21 cellular contexts compared by ENCODE assay signal in the genomic region with DNA sequence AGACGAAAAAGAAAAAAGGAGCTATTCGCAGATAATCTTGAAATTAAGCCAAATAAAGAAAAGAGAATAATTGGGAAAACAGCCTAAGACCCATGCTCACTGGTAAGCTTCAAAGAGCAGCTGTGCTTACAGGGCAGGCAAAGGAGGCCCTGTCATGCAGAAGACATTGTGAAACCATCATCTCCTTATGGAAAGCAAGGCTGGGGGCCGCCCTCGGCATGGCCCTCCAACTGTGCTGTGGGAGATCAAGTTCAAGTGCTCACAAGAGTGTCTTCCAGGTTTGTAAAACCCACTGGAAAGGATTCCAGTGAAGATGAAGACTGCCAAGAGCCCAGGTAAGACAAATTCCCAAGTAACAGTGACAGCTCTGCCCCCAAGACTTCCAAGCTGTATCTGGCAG.
"Had no signal": no experiment of that assay in that cellular context is flagged by ENCODE, and none has a peak within 500 bp of the region (broad histone marks: within the 10 kb centered on the region; RNA-seq: fewer than 3 reads in every experiment).

No MANE protein-coding gene starts in this region.

- H3K4me1 ChIP-seq: colonic mucosa had no signal

- H3K9me3 Mint-ChIP-seq: neural crest cell had no signal

- H3K4me3 Mint-ChIP-seq: activated CD4-positive, alpha-beta T cell treated with anti-CD3 and anti-CD28 coated beads, Interleukin-2, amount 10 ng/mL, durations not matched to agents 7 days and 5 days; activated CD8-positive, alpha-beta T cell treated with anti-CD3 and anti-CD28 coated beads, Interleukin-2, amount 10 ng/mL, durations not matched to agents 7 days and 5 days; activated T-helper 1 cell treated with anti-CD3 and anti-CD28 coated beads, Interleukin-12 subunit alpha, Interleukin-12 subunit beta, Interleukin-2, Interleukin-4 antibody, amounts not matched to agents 30 ng/mL and 10 ng/mL and 1 ng/mL, durations not matched to agents 14 hours and 24 hours and 36 hours; neural crest cell had no signal

- H3K27me3 ChIP-seq: colonic mucosa, dorsolateral prefrontal cortex, esophagus muscularis mucosa, gastroesophageal sphincter, heart left ventricle, upper lobe of right lung had no signal

- H3K27me3 Mint-ChIP-seq: activated CD4-positive, alpha-beta T cell treated with anti-CD3 and anti-CD28 coated beads, Interleukin-2, amount 10 ng/mL, durations not matched to agents 7 days and 5 days had no signal

- H3K27ac ChIP-seq: colonic mucosa, dorsolateral prefrontal cortex, esophagus muscularis mucosa, gastroesophageal sphincter, upper lobe of right lung, VCaP had no signal

- H3K27ac Mint-ChIP-seq: activated CD4-positive, alpha-beta T cell treated with anti-CD3 and anti-CD28 coated beads, Interleukin-2, amount 10 ng/mL, durations not matched to agents 7 days and 5 days; activated CD8-positive, alpha-beta T cell treated with anti-CD3 and anti-CD28 coated beads, Interleukin-2, amount 10 ng/mL, durations not matched to agents 7 days and 5 days; activated naive CD4-positive, alpha-beta T cell treated with anti-CD3 and anti-CD28 coated beads, Interleukin-2, amount 50 U/mL, for 72 hours; activated T-helper 1 cell treated with anti-CD3 and anti-CD28 coated beads, Interleukin-12 subunit alpha, Interleukin-12 subunit beta, Interleukin-2, Interleukin-4 antibody, amounts not matched to agents 30 ng/mL and 10 ng/mL and 1 ng/mL, durations not matched to agents 14 hours and 24 hours and 36 hours had no signal

- DNase-seq: activated CD4-positive, alpha-beta T cell treated with anti-CD3 and anti-CD28 coated beads, Interleukin-2, amount 10 ng/mL, durations not matched to agents 7 days and 5 days; activated CD8-positive, alpha-beta T cell treated with anti-CD3 and anti-CD28 coated beads, Interleukin-2, amount 10 ng/mL, durations not matched to agents 7 days and 5 days; aorta; central memory CD4-positive, alpha-beta T cell; colonic mucosa; dorsolateral prefrontal cortex; heart left ventricle; islet precursor cell; left cardiac atrium; occipital lobe; posterior cingulate gyrus; stimulated activated CD4-positive, alpha-beta T cell treated with anti-CD3 and anti-CD28 coated beads, Interleukin-4, amount 100 ng/mL, for 4 hours; stimulated activated naive CD8-positive, alpha-beta T cell treated with anti-CD3 and anti-CD28 coated beads, Interleukin-15, Interleukin-2, amounts not matched to agents 100 U/mL and 50 U/mL, for 24 hours; upper lobe of right lung had no signal

- H3K36me3 ChIP-seq: colonic mucosa, esophagus muscularis mucosa, gastroesophageal sphincter, heart left ventricle, upper lobe of right lung had no signal

- H3K9me3 ChIP-seq: colonic mucosa, esophagus muscularis mucosa, gastroesophageal sphincter, upper lobe of right lung had no signal

- ATAC-seq: activated CD4-positive, CD25-positive, alpha-beta regulatory T cell treated with anti-CD3 and anti-CD28 coated beads, Interleukin-2, amount 50 U/mL, for 24 hours; activated CD8-positive, alpha-beta T cell treated with anti-CD3 and anti-CD28 coated beads, Interleukin-2, amount 10 ng/mL, durations not matched to agents 7 days and 5 days; activated naive CD4-positive, alpha-beta T cell treated with anti-CD3 and anti-CD28 coated beads, Interleukin-2, amount 50 U/mL, for 72 hours; gastroesophageal sphincter; heart left ventricle; left cardiac atrium; stimulated activated naive CD8-positive, alpha-beta T cell treated with anti-CD3 and anti-CD28 coated beads, Interleukin-15, Interleukin-2, amounts not matched to agents 100 U/mL and 50 U/mL, for 24 hours; upper lobe of right lung had no signal

- H3K4me3 ChIP-seq: colonic mucosa, dorsolateral prefrontal cortex, esophagus muscularis mucosa, gastroesophageal sphincter, heart left ventricle, upper lobe of right lung had no signal
